ENCODE assay signal across 16 cellular contexts in genomic region chr13:82356667-82357066, GRCh38.
DNase-seq lines count a peak whose midpoint lies in the region; ATAC-seq, FAIRE-seq and TF ChIP-seq lines count a peak whose summit lies in the region.
"Had no signal": no experiment of that assay in that cellular context is flagged by ENCODE, and none has a peak within 500 bp of the region (broad histone marks: within the 10 kb centered on the region; RNA-seq: fewer than 3 reads in every experiment).

No MANE protein-coding gene starts in this region.

- peaks cover 0 to 12% (median 3%) of the 10 kb centered on the region in 11 donors for H3K9me3 Mint-ChIP-seq in naive thymus-derived CD4-positive, alpha-beta T cell

- H3K36me3 ChIP-seq in GM23248 (ENCODE audit: low read depth) (no peaks in the 10 kb centered on the region), MM.1S (replicated peaks; ENCODE audit: insufficient read depth, low read length) (no peaks in the 10 kb centered on the region)
- no peaks in the 10 kb centered on the region for H3K36me3 ChIP-seq in naive thymus-derived CD4-positive, alpha-beta T cell (ENCODE audit: control insufficient read depth in 2 of 3, insufficient read depth in 3 of 3, low read length in 3 of 3)
- H3K36me3 ChIP-seq: BLaER1 treated with 17β-estradiol and CSF1 and Interleukin-3, amounts not matched to agents 10 nM and 100 nM; heart left ventricle; right atrium auricular region; thoracic aorta had no signal

- H3F3A ChIP-seq in GM23248 (ENCODE audit: insufficient read depth) = no peaks in the 10 kb centered on the region
- no peaks in the 10 kb centered on the region for H3F3A ChIP-seq in MM.1S (ENCODE audit: insufficient read depth, low read length)

- intact Hi-C loops in naive thymus-derived CD4-positive, alpha-beta T cell (cut with micrococcal nuclease) = no loop called here

- DNase-seq in GM23248 (peak; percentile 10), OCI-M2 (lab: John Stamatoyannopoulos, UW; ENCODE audit: unreplicated experiment) (peak; percentile 7), frontal cortex (ENCODE audit: low spot score in 2 of 2) (peak in 1 of 2 donors; percentile 1), RWPE1 (ENCODE audit: low spot score) (no peak), MM.1S (no peak), NAMALWA (ENCODE audit: low spot score) (no peak)
- no peak for DNase-seq in naive thymus-derived CD4-positive, alpha-beta T cell
- DNase-seq: activated CD8-positive, alpha-beta T cell treated with anti-CD3 and anti-CD28 coated beads, Interleukin-2, amount 10 ng/mL, durations not matched to agents 7 days and 5 days; dermis blood vessel endothelial cell; heart left ventricle; NCI-H510A had no signal

- ATAC-seq in naive thymus-derived CD4-positive, alpha-beta T cell = no peak
- ATAC-seq: activated CD8-positive, alpha-beta T cell treated with anti-CD3 and anti-CD28 coated beads, Interleukin-2, amount 10 ng/mL, durations not matched to agents 7 days and 5 days; heart left ventricle had no signal

- H3K27me3 ChIP-seq in GM23248 (replicated peaks; ENCODE audit: insufficient read depth) (no peaks in the 10 kb centered on the region), MM.1S (replicated peaks; ENCODE audit: insufficient read depth, low read length) (no peaks in the 10 kb centered on the region)
- no peaks in the 10 kb centered on the region for H3K27me3 ChIP-seq in naive thymus-derived CD4-positive, alpha-beta T cell (ENCODE audit: control insufficient read depth in 2 of 2, insufficient read depth in 2 of 2, low read length in 2 of 2)
- H3K27me3 ChIP-seq: BLaER1 treated with 17β-estradiol and CSF1 and Interleukin-3, amounts not matched to agents 10 nM and 100 nM; heart left ventricle; right atrium auricular region had no signal

- POLR2A ChIA-PET in naive thymus-derived CD4-positive, alpha-beta T cell (lab: Charles Lee) = no interaction called here
- POLR2A ChIA-PET in RWPE1 (lab: Yijun Ruan, JAX; ENCODE audit: low non-redundant PET) = no interaction called here

- no peaks in the 10 kb centered on the region for H3K9me3 ChIP-seq in GM23248 (ENCODE audit: low read depth)
- H3K9me3 ChIP-seq in naive thymus-derived CD4-positive, alpha-beta T cell (ENCODE audit: control insufficient read depth in 2 of 3, low read length in 3 of 3) = no peaks in the 10 kb centered on the region
- no peaks in the 10 kb centered on the region for H3K9me3 ChIP-seq in MM.1S (replicated peaks; ENCODE audit: insufficient read depth, low read length)
- H3K9me3 ChIP-seq: BLaER1 treated with 17β-estradiol and CSF1 and Interleukin-3, amounts not matched to agents 10 nM and 100 nM; heart left ventricle; right atrium auricular region; thoracic aorta had no signal

- no peak overlapping the region for H3K4me3 Mint-ChIP-seq in naive thymus-derived CD4-positive, alpha-beta T cell
- H3K4me3 Mint-ChIP-seq: activated CD8-positive, alpha-beta T cell treated with anti-CD3 and anti-CD28 coated beads, Interleukin-2, amount 10 ng/mL, durations not matched to agents 7 days and 5 days; activated naive CD8-positive, alpha-beta T cell had no signal

- H3K9me2 ChIP-seq in GM23248 (ENCODE audit: insufficient read depth) (no peaks in the 10 kb centered on the region), MM.1S (replicated peaks; ENCODE audit: insufficient read depth, low read length) (no peaks in the 10 kb centered on the region)

- in situ Hi-C loops in GM23248 (cut with MboI) = no loop called here

- no peaks in the 10 kb centered on the region for H4K20me1 ChIP-seq in GM23248 (ENCODE audit: insufficient read depth)
- H4K20me1 ChIP-seq in MM.1S (ENCODE audit: insufficient read depth, low read length) = no peaks in the 10 kb centered on the region
- H4K20me1 ChIP-seq: BLaER1 treated with 17β-estradiol and CSF1 and Interleukin-3, amounts not matched to agents 10 nM and 100 nM had no signal

- H3K79me2 ChIP-seq in GM23248 (ENCODE audit: insufficient read depth) = no peaks in the 10 kb centered on the region
- no peaks in the 10 kb centered on the region for H3K79me2 ChIP-seq in MM.1S (ENCODE audit: low read length)

- H2AFZ ChIP-seq in GM23248 (no peak overlapping the region), MM.1S (ENCODE audit: low read length) (no peak overlapping the region)

- H3K9ac ChIP-seq in GM23248 (no peak overlapping the region), MM.1S (ENCODE audit: low read length) (no peak overlapping the region)
- H3K9ac ChIP-seq: BLaER1 treated with 17β-estradiol and CSF1 and Interleukin-3, amounts not matched to agents 10 nM and 100 nM had no signal

- H3K36me3 Mint-ChIP-seq in naive thymus-derived CD4-positive, alpha-beta T cell = no peaks in the 10 kb centered on the region
- H3K36me3 Mint-ChIP-seq: activated naive CD8-positive, alpha-beta T cell had no signal

- peak; percentile 90 for FAIRE-seq in A204.1 (lab: Jason Lieb, UNC)
- FAIRE-seq in frontal cortex (lab: Jason Lieb, UNC) = peak; percentile 85

- H3K4me1 Mint-ChIP-seq in naive thymus-derived CD4-positive, alpha-beta T cell = no peaks in the 10 kb centered on the region

- H3K4me2 ChIP-seq in GM23248 (ENCODE audit: unreplicated experiment) (no peak overlapping the region), MM.1S (ENCODE audit: low read depth, low read length) (no peak overlapping the region)
- H3K4me2 ChIP-seq: BLaER1 treated with 17β-estradiol and CSF1 and Interleukin-3, amounts not matched to agents 10 nM and 100 nM had no signal

- H3K27me3 Mint-ChIP-seq in naive thymus-derived CD4-positive, alpha-beta T cell = no peaks in the 10 kb centered on the region
- H3K27me3 Mint-ChIP-seq: activated naive CD8-positive, alpha-beta T cell had no signal

- WGBS in GM23248 (ENCODE audit: low coverage in 1 of 2, low lambda C conversion rate in 2 of 2, missing lambda C conversion rate in 2 of 2), 2 experiments = 4 to 7% methylated on average over 3 of the region's 3 CpGs

- H3K4me3 ChIP-seq in GM23248 = no peak overlapping the region
- no peak overlapping the region for H3K4me3 ChIP-seq in naive thymus-derived CD4-positive, alpha-beta T cell (ENCODE audit: low read length)
- no peak overlapping the region for H3K4me3 ChIP-seq in MM.1S (ENCODE audit: low read length)
- H3K4me3 ChIP-seq: BLaER1 treated with 17β-estradiol and CSF1 and Interleukin-3, amounts not matched to agents 10 nM and 100 nM; heart left ventricle; right atrium auricular region; thoracic aorta had no signal

- TF ChIP-seq CTCF in RWPE1 (conservative IDR thresholded peaks at IDR 0.05; ENCODE audit: low read depth) = no peak
- no peak for TF ChIP-seq CTCF in MM.1S (IDR thresholded peaks at IDR 0.05; ENCODE audit: low read length)

- no peak overlapping the region for H3K27ac ChIP-seq in GM23248
- no peak overlapping the region for H3K27ac ChIP-seq in naive thymus-derived CD4-positive, alpha-beta T cell (ENCODE audit: low read depth, low read length)
- H3K27ac ChIP-seq in RWPE1 = no peak overlapping the region
- no peak overlapping the region for H3K27ac ChIP-seq in MM.1S (ENCODE audit: low read length)
- H3K27ac ChIP-seq: BLaER1 treated with 17β-estradiol and CSF1 and Interleukin-3, amounts not matched to agents 10 nM and 100 nM; heart left ventricle; right atrium auricular region; thoracic aorta had no signal

- H3K27ac Mint-ChIP-seq in naive thymus-derived CD4-positive, alpha-beta T cell = no peak overlapping the region
- H3K27ac Mint-ChIP-seq: activated CD8-positive, alpha-beta T cell treated with anti-CD3 and anti-CD28 coated beads, Interleukin-2, amount 10 ng/mL, durations not matched to agents 7 days and 5 days; activated naive CD8-positive, alpha-beta T cell had no signal

- CTCF ChIA-PET in naive thymus-derived CD4-positive, alpha-beta T cell (lab: Charles Lee) = no interaction called here
- CTCF ChIA-PET in RWPE1 (lab: Yijun Ruan, JAX) = interaction anchor here (0.7 kb wide), 2 partner anchors 86 to 204 kb away, joined by 4 read pairs; no protein-coding TSS in a partner anchor

- H3K4me1 ChIP-seq in GM23248 (ENCODE audit: insufficient read depth) = no peaks in the 10 kb centered on the region
- no peaks in the 10 kb centered on the region for H3K4me1 ChIP-seq in naive thymus-derived CD4-positive, alpha-beta T cell (ENCODE audit: control insufficient read depth in 2 of 2, insufficient read depth in 2 of 2, low read length in 2 of 2)
- no peaks in the 10 kb centered on the region for H3K4me1 ChIP-seq in MM.1S (ENCODE audit: low read length)
- H3K4me1 ChIP-seq: BLaER1 treated with 17β-estradiol and CSF1 and Interleukin-3, amounts not matched to agents 10 nM and 100 nM; heart left ventricle; right atrium auricular region had no signal

Comparison
In these comparisons a context has a peak if more than half of its experiments do, and no peak if none do; other contexts are left out.
1. DNase-seq: peak in GM23248 (single experiment) and OCI-M2 (single experiment); none in naive thymus-derived CD4-positive, alpha-beta T cell (0 of 9), RWPE1 (single experiment), MM.1S (single experiment) and NAMALWA (single experiment).